8 cellular contexts compared by ENCODE assay signal in genomic region chr17:7685533-7686220, GRCh38. TPM values are rescaled to one million over a fixed set of nuclear protein-coding genes. Genes with fewer than 3 reads are reported as not detected.
DNase-seq lines count a peak whose midpoint lies in the region; ATAC-seq and TF ChIP-seq lines count a peak whose summit lies in the region.

No MANE protein-coding gene starts in this region.

- peaks cover 20% of the 10 kb centered on the region for H3K36me3 Mint-ChIP-seq in activated CD4-positive, alpha-beta T cell treated with anti-CD3 and anti-CD28 coated beads, Interleukin-2, amount 10 ng/mL, durations not matched to agents 7 days and 5 days (ENCODE audit: low read depth)

- no peaks in the 10 kb centered on the region for H3K9me3 ChIP-seq in left lung

- H3K9me3 Mint-ChIP-seq in activated CD4-positive, alpha-beta T cell treated with anti-CD3 and anti-CD28 coated beads, Interleukin-2, amount 10 ng/mL, durations not matched to agents 7 days and 5 days = no peaks in the 10 kb centered on the region

- ATAC-seq in GM18907 (IDR thresholded peaks at IDR 0.05; ENCODE audit: unreplicated experiment) (peak; percentile 56), HG03196 (IDR thresholded peaks at IDR 0.05; ENCODE audit: unreplicated experiment) (peak; percentile 59), left lung (peak; percentile 79)

- H3K27me3 ChIP-seq in left lung = no peaks in the 10 kb centered on the region

- no peaks in the 10 kb centered on the region for H3K27me3 Mint-ChIP-seq in activated CD4-positive, alpha-beta T cell treated with anti-CD3 and anti-CD28 coated beads, Interleukin-2, amount 10 ng/mL, durations not matched to agents 7 days and 5 days

- DNase-seq in AG08396 (ENCODE audit: low spot score) (peak; percentile 90), NCI-H460 (ENCODE audit: extremely low read depth, low read depth) (peak; percentile 87), cortex of kidney (lab: John Stamatoyannopoulos, UW) (peak; percentile 26), left lung (peak; percentile 96 to 97)
- DNase-seq in activated CD4-positive, alpha-beta T cell treated with anti-CD3 and anti-CD28 coated beads, Interleukin-2, amount 10 ng/mL, durations not matched to agents 7 days and 5 days = peak; percentile 91
- peak; percentile 76 for DNase-seq in stimulated activated CD4-positive, alpha-beta T cell treated with anti-CD3 and anti-CD28 coated beads, Interleukin-2, amount 100 ng/mL, for 4 hours (ENCODE audit: low read depth)

- peak overlapping the region; percentile 100 for H3K27ac Mint-ChIP-seq in activated CD4-positive, alpha-beta T cell treated with anti-CD3 and anti-CD28 coated beads, Interleukin-2, amount 10 ng/mL, durations not matched to agents 7 days and 5 days

- H3K4me1 ChIP-seq in left lung = peaks cover 19 to 32% of the 10 kb centered on the region in 2 donors

- H3K27ac ChIP-seq in left lung = peak overlapping the region; percentile 97 to 98

- peak overlapping the region; percentile 94 to 96 for H3K4me3 ChIP-seq in left lung

- peaks cover 0 to 7% of the 10 kb centered on the region in 2 donors for H3K36me3 ChIP-seq in left lung

- no peak for TF ChIP-seq CTCF in left lung (IDR thresholded peaks at IDR 0.05)

- H3K4me1 Mint-ChIP-seq in activated CD4-positive, alpha-beta T cell treated with anti-CD3 and anti-CD28 coated beads, Interleukin-2, amount 10 ng/mL, durations not matched to agents 7 days and 5 days = peaks cover 48% of the 10 kb centered on the region

- CTCF ChIA-PET in activated CD4-positive, alpha-beta T cell treated with anti-CD3 and anti-CD28 coated beads, Interleukin-2, amount 10 ng/mL, durations not matched to agents 7 days and 5 days (lab: Charles Lee) = interaction anchor here (0.6 to 3.0 kb wide), 6 partner anchors 10 to 336 kb away, joined by 3 to 33 read pairs (median 6); no protein-coding TSS in a partner anchor

- intact Hi-C loops in left lung (cut with DNase I) = loop anchor here in 1 of 2 donors (10.0 kb wide), 1 partner anchor 51 kb away; the partner anchor contains the start of gene SHBG

- POLR2A ChIA-PET in activated CD4-positive, alpha-beta T cell treated with anti-CD3 and anti-CD28 coated beads, Interleukin-2, amount 10 ng/mL, durations not matched to agents 7 days and 5 days (lab: Charles Lee) = interaction anchor here (0.5 to 2.8 kb wide), 9 partner anchors 8 to 441 kb away, joined by 3 to 8 read pairs (median 4); partner anchors contain the start of genes ACAP1, MPDU1, SAT2 and TMEM102

- peak overlapping the region; percentile 92 for H3K4me3 Mint-ChIP-seq in activated CD4-positive, alpha-beta T cell treated with anti-CD3 and anti-CD28 coated beads, Interleukin-2, amount 10 ng/mL, durations not matched to agents 7 days and 5 days

RNA-seq across cellular contexts. Expression of gene TP53, which starts 1.6 kb away (rescaled TPM):
- total RNA-seq in NCI-H460 (2014; rRNA removed; shearing (Covaris generic)) = 44.4 and 46.2 TPM in 2 replicates
- 47.6 and 84.0 TPM in 2 replicates for polyA plus RNA-seq in NCI-H460 (2014; cell fraction: nucleus; rRNA removed)
- total RNA-seq in activated CD4-positive, alpha-beta T cell treated with anti-CD3 and anti-CD28 coated beads, Interleukin-2, amount 10 ng/mL, durations not matched to agents 7 days and 5 days = 100 to 1,000 TPM; 154 to 182 TPM
- 10 to 100 TPM; 50.9 to 54.3 TPM for total RNA-seq in left lung

RNA-seq across cellular contexts. Expression of gene WRAP53, which starts 2.6 kb away (rescaled TPM):
- 16.1 and 17.1 TPM in 2 replicates for total RNA-seq in NCI-H460 (2014; rRNA removed; shearing (Covaris generic))
- polyA plus RNA-seq in NCI-H460 (2014; cell fraction: nucleus; rRNA removed) = 26.0 and 38.8 TPM in 2 replicates
- total RNA-seq in activated CD4-positive, alpha-beta T cell treated with anti-CD3 and anti-CD28 coated beads, Interleukin-2, amount 10 ng/mL, durations not matched to agents 7 days and 5 days = 10 to 100 TPM; 22.6 to 24.2 TPM
- total RNA-seq in left lung = 10 to 100 TPM in 1 of 2 donors, 1 to 10 TPM in 1; 9.4 to 10.6 TPM

RNA-seq across cellular contexts. Expression of gene EFNB3, which starts 19.3 kb away (rescaled TPM):
- 0.14 and 0.35 TPM in 2 replicates for total RNA-seq in NCI-H460 (2014; rRNA removed; shearing (Covaris generic))
- polyA plus RNA-seq in NCI-H460 (2014; cell fraction: nucleus; rRNA removed) = 0.18 and 0.53 TPM in 2 replicates
- total RNA-seq in activated CD4-positive, alpha-beta T cell treated with anti-CD3 and anti-CD28 coated beads, Interleukin-2, amount 10 ng/mL, durations not matched to agents 7 days and 5 days = not detected
- total RNA-seq in left lung = 1 to 10 TPM; 1.2 to 3.1 TPM

RNA-seq across cellular contexts. Expression of gene DNAH2, which starts 31.9 kb away (rescaled TPM):
- total RNA-seq in NCI-H460 (2014; rRNA removed; shearing (Covaris generic)) = not detected in 2 replicates
- 0.05 and 0.10 TPM in 2 replicates for polyA plus RNA-seq in NCI-H460 (2014; cell fraction: nucleus; rRNA removed)
- not detected for total RNA-seq in activated CD4-positive, alpha-beta T cell treated with anti-CD3 and anti-CD28 coated beads, Interleukin-2, amount 10 ng/mL, durations not matched to agents 7 days and 5 days
- total RNA-seq in left lung = 1 to 10 TPM in 1 of 2 donors, under 1 TPM in 1; 0.67 to 3.4 TPM

RNA-seq across cellular contexts. Expression of gene ATP1B2, which starts 35.0 kb away (rescaled TPM):
- total RNA-seq in NCI-H460 (2014; rRNA removed; shearing (Covaris generic)) = not detected in 2 replicates
- polyA plus RNA-seq in NCI-H460 (2014; cell fraction: nucleus; rRNA removed) = not detected in 2 replicates
- total RNA-seq in activated CD4-positive, alpha-beta T cell treated with anti-CD3 and anti-CD28 coated beads, Interleukin-2, amount 10 ng/mL, durations not matched to agents 7 days and 5 days = under 1 TPM in 1 of 2 experiments, not detected in 1; 0.08 TPM
- total RNA-seq in left lung = 1 to 10 TPM in 1 of 2 donors, under 1 TPM in 1; 0.68 to 2.4 TPM

Comparison
In these comparisons a context has a peak if more than half of its experiments do, and no peak if none do; other contexts are left out.
1. Peak in every context shown above with its lines: DNase-seq, ATAC-seq, H3K4me3 ChIP-seq and H3K27ac ChIP-seq.
2. DNase-seq: peak in every context shown above with its lines; median percentile 96 in left lung; 91 in activated CD4-positive, alpha-beta T cell treated with anti-CD3 and anti-CD28 coated beads, Interleukin-2, amount 10 ng/mL, durations not matched to agents 7 days and 5 days; 90 in AG08396; 87 in NCI-H460; 76 in stimulated activated CD4-positive, alpha-beta T cell treated with anti-CD3 and anti-CD28 coated beads, Interleukin-2, amount 100 ng/mL, for 4 hours; 26 in cortex of kidney.